ENCODE assay signal across 2 cellular contexts in genomic region chr17:61289408-61290385, GRCh38.
TF ChIP-seq lines count a peak whose summit lies in the region.

No MANE protein-coding gene starts in this region.

TF ChIP-seq in SK-N-SH treated with all-trans-retinoic acid at 6 μM for 48 hours, 23 proteins besides CTCF, POLR2A, EP300 and RAD21 (continued from another document):
- TF ChIP-seq PATZ1 (CRISPR knock-in tag; IDR thresholded peaks at IDR 0.05; ENCODE audit: borderline replicate concordance), result peak; percentile 93
- TF ChIP-seq POU6F1 (CRISPR knock-in tag; IDR thresholded peaks at IDR 0.05; ENCODE audit: borderline replicate concordance, low read depth), result no peak
- TF ChIP-seq ZNF8 (CRISPR knock-in tag; IDR thresholded peaks at IDR 0.05), result no peak
- peak; percentile 83; the same call in 1 of the 2 replicates for TF ChIP-seq SNAI2 (CRISPR knock-in tag; IDR thresholded peaks at IDR 0.05)
- TF ChIP-seq GLIS3 (CRISPR knock-in tag; IDR thresholded peaks at IDR 0.05), result no peak
- TF ChIP-seq ZNF565 (CRISPR knock-in tag; conservative IDR thresholded peaks at IDR 0.05; ENCODE audit: low read depth), result no peak
- no peak for TF ChIP-seq ARNTL (CRISPR knock-in tag; IDR thresholded peaks at IDR 0.05; ENCODE audit: borderline replicate concordance, low read depth)
- TF ChIP-seq ZC3H10 (CRISPR knock-in tag; IDR thresholded peaks at IDR 0.05), result no peak
- TF ChIP-seq ISL1 (CRISPR knock-in tag; IDR thresholded peaks at IDR 0.05), result peak; percentile 95
- no peak for TF ChIP-seq PPARA (CRISPR knock-in tag; IDR thresholded peaks at IDR 0.05; ENCODE audit: borderline replicate concordance)

TF ChIP-seq in GM23338, 12 proteins besides CTCF, POLR2A, EP300 and RAD21 (continued from another document):
- TF ChIP-seq CREB1 (CRISPR knock-in tag; IDR thresholded peaks at IDR 0.05; ENCODE audit: low read depth) (no peak), STAT1 (IDR thresholded peaks at IDR 0.05; ENCODE audit: unreplicated experiment) (no peak), ZNF331 (CRISPR knock-in tag; IDR thresholded peaks at IDR 0.05; ENCODE audit: low read depth) (no peak), ZNF114 (CRISPR knock-in tag; IDR thresholded peaks at IDR 0.05) (no peak), POLR2AphosphoS5 (IDR thresholded peaks at IDR 0.05; ENCODE audit: low read depth) (no peak), ETS1 (IDR thresholded peaks at IDR 0.05) (no peak), EZH2 (IDR thresholded peaks at IDR 0.05; ENCODE audit: low read depth, unreplicated experiment) (no peak), JUNB (IDR thresholded peaks at IDR 0.05; ENCODE audit: unreplicated experiment) (no peak), NANOG (IDR thresholded peaks at IDR 0.05; ENCODE audit: borderline replicate concordance) (no peak), REST (IDR thresholded peaks at IDR 0.05; ENCODE audit: unreplicated experiment) (no peak)
